In genomic region chr10:59708816-59709471, GRCh38 we compare ENCODE assay signal across 8 cellular contexts. TPM values are rescaled to one million over a fixed set of nuclear protein-coding genes. Genes with fewer than 3 reads are reported as not detected.
DNase-seq lines count a peak whose midpoint lies in the region; TF ChIP-seq lines count a peak whose summit lies in the region.

No MANE protein-coding gene starts in this region.

- no peak for TF ChIP-seq CTCF in H9 (conservative IDR thresholded peaks at IDR 0.05)

- no peak overlapping the region for H2BK15ac ChIP-seq in H9 (ENCODE audit: low read depth, low read length)

- H2BK120ac ChIP-seq in H9 (ENCODE audit: low read depth, low read length, poor library complexity, severe bottlenecking), result no peak overlapping the region

- H4K20me1 ChIP-seq in H9 (ENCODE audit: control insufficient read depth, insufficient read depth, insufficient read length), result no peaks in the 10 kb centered on the region

- peak overlapping the region; percentile 74 for H3K4ac ChIP-seq in H9 (ENCODE audit: low read depth, low read length)

- H2AK5ac ChIP-seq in H9 (ENCODE audit: insufficient read length, low read length), result no peak overlapping the region

- peak overlapping the region; percentile 79 to 85 for H3K4me3 Mint-ChIP-seq in H9

- peaks cover 4 to 34% (median 6%) of the 10 kb centered on the region in 3 experiments; a peak in 6 of 7 replicates for H3K36me3 Mint-ChIP-seq in H9 (ENCODE audit: insufficient read depth in 1 of 3, low read depth in 3 of 3)

- peak overlapping the region; percentile 89 for H3K18ac ChIP-seq in H9 (ENCODE audit: insufficient read length, low read depth, low read length)

- peaks cover 51% of the 10 kb centered on the region for H3K27me3 Mint-ChIP-seq in H9 (ENCODE audit: low read depth)

- no peak overlapping the region for H4K8ac ChIP-seq in H9 (replicated peaks; ENCODE audit: insufficient read length, low read depth, low read length)

- no peak overlapping the region for H2BK20ac ChIP-seq in H9 (ENCODE audit: low read depth, low read length, poor library complexity, severe bottlenecking)

- H3K27me3 ChIP-seq in H9 (ENCODE audit: insufficient read depth, low read length) (no peaks in the 10 kb centered on the region; the same call in 1 of the 2 replicates), endocrine pancreas (ENCODE audit: control insufficient read depth, insufficient read depth, low read length) (no peaks in the 10 kb centered on the region), mucosa of stomach (ENCODE audit: control insufficient read depth, insufficient read depth, low read length) (peaks cover 21% of the 10 kb centered on the region)

- no peak overlapping the region for H3K23ac ChIP-seq in H9 (ENCODE audit: insufficient read length, low read depth, low read length)

- no peak overlapping the region for H2BK5ac ChIP-seq in H9 (ENCODE audit: insufficient read length, low read length)

- peak overlapping the region; percentile 49 for H3K4me2 ChIP-seq in H9 (ENCODE audit: insufficient read depth, insufficient read length, low read length)

- H3K79me1 ChIP-seq in H9 (ENCODE audit: insufficient read depth, low read depth, low read length, poor library complexity, severe bottlenecking), result no peaks in the 10 kb centered on the region

- H4K91ac ChIP-seq in H9 (ENCODE audit: insufficient read length, low read depth, low read length), result peak overlapping the region; percentile 96

- H3K14ac ChIP-seq in H9 (ENCODE audit: insufficient read depth, low read length), result peak overlapping the region; percentile 97

- peak overlapping the region in 1 of 3 experiments; percentile 76; a peak in 1 of 7 replicates for H3K27ac Mint-ChIP-seq in H9

- no peaks in the 10 kb centered on the region for H3K79me2 ChIP-seq in H9 (ENCODE audit: insufficient read depth, low read length)

- H3K4me1 ChIP-seq in H9 (ENCODE audit: insufficient read depth, low read length) (no peaks in the 10 kb centered on the region; the same call in 1 of the 2 replicates), endocrine pancreas (ENCODE audit: control insufficient read depth, insufficient read depth, low read length) (peaks cover 17% of the 10 kb centered on the region), mucosa of stomach (ENCODE audit: control insufficient read depth, insufficient read depth, low read length) (peaks cover 12% of the 10 kb centered on the region)

- DNase-seq in ELF-1 (ENCODE audit: low read depth, low spot score) (peak; percentile 26), H9 (peak; percentile 53), RPMI8226 (peak; percentile 2), NCI-H2029 treated with DMSO at 0.1 percent for 48 hours (lab: John Stamatoyannopoulos, UW) (no peak), activated gamma-delta T cell (lab: John Stamatoyannopoulos, UW) (no peak)
- no peak for DNase-seq in effector CD4-positive, alpha-beta T cell

- no peak overlapping the region for H2AFZ ChIP-seq in H9 (ENCODE audit: low read length)

- H3K23me2 ChIP-seq in H9 (ENCODE audit: insufficient read length, low read depth, low read length, poor library complexity, severe bottlenecking), result peaks cover 18% of the 10 kb centered on the region

- peak overlapping the region; percentile 75 for H3K9ac ChIP-seq in H9 (ENCODE audit: extremely low read depth, insufficient read length, low read length)
- H3K9ac ChIP-seq in endocrine pancreas (ENCODE audit: control insufficient read depth, insufficient read depth, low read length), result peak overlapping the region; percentile 93
- peak overlapping the region; percentile 68 for H3K9ac ChIP-seq in mucosa of stomach (ENCODE audit: low read length)

- WGBS in H9 (ENCODE audit: extremely low coverage, insufficient read length, low lambda C conversion rate), result no CpG with 5 or more reads among the region's 44 CpGs

- no peak overlapping the region for H4K5ac ChIP-seq in H9 (ENCODE audit: insufficient read length, low read depth, low read length)

- H3K27ac ChIP-seq in H9 (ENCODE audit: insufficient read length, low read depth, low read length), result no peak overlapping the region

- no peaks in the 10 kb centered on the region for H3K36me3 ChIP-seq in endocrine pancreas (ENCODE audit: control insufficient read depth, insufficient read depth, low read length)
- H3K36me3 ChIP-seq in mucosa of stomach (ENCODE audit: control insufficient read depth, insufficient read depth, low read length), result no peaks in the 10 kb centered on the region

- no peak overlapping the region for H3T11ph ChIP-seq in H9 (ENCODE audit: low read length)

- peaks cover 0 to 3% of the 10 kb centered on the region in 2 experiments; a peak in 1 of 5 replicates for H3K9me3 Mint-ChIP-seq in H9

- H3K9me3 ChIP-seq in H9 (ENCODE audit: control insufficient read depth, low read depth, low read length), result no peaks in the 10 kb centered on the region
- H3K9me3 ChIP-seq in endocrine pancreas (ENCODE audit: control insufficient read depth, low read length), result no peaks in the 10 kb centered on the region
- H3K9me3 ChIP-seq in mucosa of stomach (ENCODE audit: control insufficient read depth, low read length), result no peaks in the 10 kb centered on the region

- H3K4me1 Mint-ChIP-seq in H9, result peaks cover 12 to 41% of the 10 kb centered on the region in 2 experiments

- H3K4me3 ChIP-seq in endocrine pancreas (ENCODE audit: control insufficient read depth, insufficient read depth, low read length) (peak overlapping the region; percentile 86), mucosa of stomach (ENCODE audit: low read length) (peak overlapping the region; percentile 54)

- no peak overlapping the region for H2BK12ac ChIP-seq in H9 (ENCODE audit: insufficient read length, low read depth, low read length)

- no peak overlapping the region for H3K56ac ChIP-seq in H9 (ENCODE audit: insufficient read length, low read depth, low read length)

RNA-seq across cellular contexts. Expression of gene SLC16A9, which starts 0.7 kb away (rescaled TPM):
- 4.1 and 4.3 TPM in 2 replicates for total RNA-seq in H9 (2021)

RNA-seq across cellular contexts. Expression of gene MRLN, which starts 44.3 kb away (rescaled TPM):
- total RNA-seq in H9 (2021), result not detected in 2 replicates

Comparison
In these comparisons a context has a peak if more than half of its experiments do, and no peak if none do; other contexts are left out.
1. DNase-seq: peak in ELF-1 (single experiment), H9 (single experiment) and RPMI8226 (single experiment); none in effector CD4-positive, alpha-beta T cell (single experiment), NCI-H2029 treated with DMSO at 0.1 percent for 48 hours (single experiment) and activated gamma-delta T cell (single experiment).
2. Peak in every context shown above with its lines, with median percentiles within 50 percentile points of each other: H3K9ac ChIP-seq.